In genomic region chrX:87878926-87879325, GRCh38 we compare ENCODE assay signal across 32 cellular contexts.
"Had no signal": no experiment of that assay in that cellular context is flagged by ENCODE, and none has a peak within 500 bp of the region (broad histone marks: within the 10 kb centered on the region; RNA-seq: fewer than 3 reads in every experiment).

No MANE protein-coding gene starts in this region.

- H3K27me3 ChIP-seq: adrenal gland, ascending aorta, body of pancreas, brain microvascular endothelial cell, cardiac muscle cell had no signal

- H3K27ac ChIP-seq: adrenal gland, ascending aorta, body of pancreas, brain microvascular endothelial cell, breast epithelium, cardiac muscle cell had no signal

- DNase-seq: activated effector memory CD4-positive, alpha-beta T cell treated with anti-CD3 and anti-CD28 coated beads, Interleukin-2, amount 50 U/mL, for 16 hours; activated effector memory CD4-positive, alpha-beta T cell treated with Interleukin-2 at 50 U/mL for 16 hours; activated gamma-delta T cell; activated gamma-delta T cell treated with Interleukin-2 at 50 U/mL for 16 hours; activated naive CD4-positive, alpha-beta T cell; activated naive CD4-positive, alpha-beta T cell treated with anti-CD3 and anti-CD28 coated beads for 36 hours; activated naive CD4-positive, alpha-beta T cell treated with anti-CD3 and anti-CD28 coated beads, Interleukin-2, amount 10 ng/mL, durations not matched to agents 7 days and 5 days; activated naive CD4-positive, alpha-beta T cell treated with anti-CD3 and anti-CD28 coated beads, Interleukin-2, amount 50 U/mL, for 16 hours; activated naive CD4-positive, alpha-beta T cell treated with Interleukin-2 at 50 U/mL for 16 hours; activated naive CD8-positive, alpha-beta T cell treated with anti-CD3 and anti-CD28 coated beads for 36 hours; activated naive CD8-positive, alpha-beta T cell treated with anti-CD3 and anti-CD28 coated beads, Interleukin-2, amount 10 ng/mL, durations not matched to agents 7 days and 5 days; activated naive CD8-positive, alpha-beta T cell treated with anti-CD3 and anti-CD28 coated beads, Interleukin-2, amount 50 U/mL, for 24 hours; activated T-cell treated with anti-CD3 and anti-CD28 coated beads, Interleukin-2, amount 50 U/mL, for 1 hour; activated T-cell treated with anti-CD3 and anti-CD28 coated beads, Interleukin-2, amount 50 U/mL, for 24 hours; activated T-cell treated with anti-CD3 and anti-CD28 coated beads, Interleukin-2, amount 50 U/mL, for 4 hours; activated T-cell treated with anti-CD3 and anti-CD28 coated beads, Interleukin-2, amount 50 U/mL, for 48 hours; activated T-cell treated with anti-CD3 and anti-CD28 coated beads, Interleukin-2, amount 50 U/mL, for 72 hours; adrenal gland; amniotic stem cell; amygdala; anterior cingulate cortex; aorta; body of pancreas; brain microvascular endothelial cell; caudate nucleus; central memory CD4-positive, alpha-beta T cell; cerebellar nuclear complex had no signal

- ATAC-seq: activated naive CD4-positive, alpha-beta T cell treated with anti-CD3 and anti-CD28 coated beads, Interleukin-2, amount 50 U/mL, for 72 hours; activated naive CD8-positive, alpha-beta T cell treated with anti-CD3 and anti-CD28 coated beads, Interleukin-2, amount 50 U/mL, for 24 hours; activated T-cell treated with anti-CD3 and anti-CD28 coated beads, Interleukin-2, amount 50 U/mL, for 4 hours; activated T-cell treated with anti-CD3 and anti-CD28 coated beads, Interleukin-2, amount 50 U/mL, for 72 hours; activated T-helper 17 cell treated with anti-CD3 and anti-CD28 coated beads, Interleukin-2, amount 50 U/mL, for 72 hours; body of pancreas had no signal

- H3K4me3 ChIP-seq: adrenal gland, ascending aorta, body of pancreas, breast epithelium, cardiac muscle cell had no signal

- H3K36me3 ChIP-seq: adrenal gland, ascending aorta, brain microvascular endothelial cell, breast epithelium, cardiac muscle cell had no signal

- H3K9me3 ChIP-seq: adrenal gland, ascending aorta, body of pancreas, breast epithelium had no signal

- H3K4me1 ChIP-seq: adrenal gland, ascending aorta, body of pancreas, breast epithelium had no signal
